18 cellular contexts compared by ENCODE assay signal in the genomic region with DNA sequence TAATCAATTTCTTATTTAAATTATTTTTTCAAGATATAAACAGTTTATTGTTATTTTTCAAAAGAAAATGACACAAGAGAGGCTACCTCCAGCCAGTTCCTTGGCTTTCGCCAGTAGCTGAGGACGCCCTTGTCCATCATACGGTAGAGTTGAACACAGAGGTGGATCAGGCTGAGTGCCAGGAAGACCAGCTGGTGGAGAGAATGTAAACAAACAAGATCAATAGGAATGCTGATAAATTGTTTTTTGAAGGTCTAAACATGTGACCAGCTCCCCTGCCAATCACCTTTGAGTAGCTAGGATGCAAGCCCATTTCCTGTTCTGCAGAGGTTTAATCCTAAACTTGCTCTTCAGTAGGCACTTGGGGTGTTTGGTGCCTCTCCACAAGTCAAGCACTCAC.
DNase-seq lines count a peak whose midpoint lies in the region; ATAC-seq, FAIRE-seq and TF ChIP-seq lines count a peak whose summit lies in the region.
"Had no signal": no experiment of that assay in that cellular context is flagged by ENCODE, and none has a peak within 500 bp of the region (broad histone marks: within the 10 kb centered on the region; RNA-seq: fewer than 3 reads in every experiment).

No MANE protein-coding gene starts in this region.

- no peak for FAIRE-seq in pancreas (lab: Jason Lieb, UNC)
- FAIRE-seq: D721Med, H54 had no signal

- no peak overlapping the region for H3K4me3 ChIP-seq in pancreas

- peak; percentile 4 for DNase-seq in NCI-H510A treated with DMSO at 0.1 percent for 48 hours (lab: John Stamatoyannopoulos, UW)
- DNase-seq in NCI-H510A (lab: John Stamatoyannopoulos, UW): no peak
- peak; percentile 72 for DNase-seq in NCI-H1092 treated with DMSO at 0.1 percent for 48 hours (lab: John Stamatoyannopoulos, UW)
- DNase-seq in NCI-H69 (lab: John Stamatoyannopoulos, UW): peak; percentile 60
- DNase-seq in pancreas: peak in 4 of 6 donors; percentile 69 to 82 (median 80)
- DNase-seq in pons (ENCODE audit: low spot score): no peak
- no peak for DNase-seq in activated CD8-positive, alpha-beta memory T cell treated with anti-CD3 and anti-CD28 coated beads for 24 hours
- DNase-seq: C1 segment of cervical spinal cord; CD8-positive, alpha-beta memory T cell; NCI-H146; NCI-H524; OCI-M1; SIG-M5; T-cell had no signal

- H3K27ac ChIP-seq in pancreas: no peak overlapping the region
- H3K27ac ChIP-seq: KMS-11 had no signal

- intact Hi-C loops in pancreas (cut with DNase I): no loop called here

- no peak for TF ChIP-seq CTCF in pancreas (IDR thresholded peaks at IDR 0.05)

- peak; percentile 53 to 85 (median 76) for ATAC-seq in pancreas
- ATAC-seq: SK-N-SH treated with all-trans-retinoic acid at 6 μM for 48 hours, T-cell had no signal

- WGBS in pancreas, 2 donors: 17 to 21% methylated on average over 3 of the region's 3 CpGs

- no peaks in the 10 kb centered on the region for H3K36me3 ChIP-seq in pancreas

- H3K4me1 ChIP-seq in pancreas: peaks cover 0 to 6% (median 4%) of the 10 kb centered on the region in 3 donors

- H3K9me3 ChIP-seq in pancreas: no peaks in the 10 kb centered on the region

- no peaks in the 10 kb centered on the region for H3K27me3 ChIP-seq in pancreas

Comparison
In these comparisons a context has a peak if more than half of its experiments do, and no peak if none do; other contexts are left out.
1. DNase-seq: peak in NCI-H510A treated with DMSO at 0.1 percent for 48 hours (single experiment), NCI-H1092 treated with DMSO at 0.1 percent for 48 hours (single experiment), NCI-H69 (single experiment) and pancreas (4 of 6); none in NCI-H510A (single experiment), pons (single experiment) and activated CD8-positive, alpha-beta memory T cell treated with anti-CD3 and anti-CD28 coated beads for 24 hours (single experiment).